In genomic region chr7:47720907-47721244, GRCh38 we compare ENCODE assay signal across 14 cellular contexts.
DNase-seq lines count a peak whose midpoint lies in the region; ATAC-seq and TF ChIP-seq lines count a peak whose summit lies in the region.
"Had no signal": no experiment of that assay in that cellular context is flagged by ENCODE, and none has a peak within 500 bp of the region (broad histone marks: within the 10 kb centered on the region; RNA-seq: fewer than 3 reads in every experiment).

No MANE protein-coding gene starts in this region.

- H3K9ac ChIP-seq in IMR-90 (ENCODE audit: low read depth, low read length): no peak overlapping the region
- H3K9ac ChIP-seq in SU-DHL-6 (ENCODE audit: low read length): no peak overlapping the region
- H3K9ac ChIP-seq in stomach smooth muscle (ENCODE audit: low read length in 2 of 2): no peak overlapping the region

- no peak overlapping the region for H2AK9ac ChIP-seq in IMR-90 (replicated peaks; ENCODE audit: low read depth, low read length, poor library complexity)

- no peaks in the 10 kb centered on the region for H3K9me2 ChIP-seq in SU-DHL-6 (replicated peaks; ENCODE audit: insufficient read depth, low read length)

- no peak overlapping the region for H3K56ac ChIP-seq in IMR-90 (ENCODE audit: extremely low read depth, insufficient read depth, low read length)

- peaks cover 17% of the 10 kb centered on the region for H3K9me1 ChIP-seq in IMR-90 (ENCODE audit: insufficient read depth, low read length)

- H3K4me2 ChIP-seq in IMR-90 (ENCODE audit: low read depth, low read length): no peak overlapping the region
- H3K4me2 ChIP-seq in SU-DHL-6 (ENCODE audit: low read depth, low read length, poor library complexity, severe bottlenecking): peak overlapping the region; percentile 5

- H3K27me3 Mint-ChIP-seq in nephron (ENCODE audit: low read depth): peaks cover 6% of the 10 kb centered on the region
- H3K27me3 Mint-ChIP-seq: CD4-positive, alpha-beta T cell had no signal

- no peaks in the 10 kb centered on the region for H3K79me1 ChIP-seq in IMR-90 (ENCODE audit: low read depth in 1 of 2, low read length in 2 of 2)

- H3K9me3 ChIP-seq in IMR-90 (ENCODE audit: control insufficient read depth, insufficient read depth, low read length): no peaks in the 10 kb centered on the region
- H3K9me3 ChIP-seq in SU-DHL-6 (ENCODE audit: insufficient read depth, low read length): no peaks in the 10 kb centered on the region
- no peaks in the 10 kb centered on the region for H3K9me3 ChIP-seq in stomach smooth muscle (ENCODE audit: control insufficient read depth in 2 of 2, low read length in 2 of 2)
- H3K9me3 ChIP-seq in body of pancreas: no peaks in the 10 kb centered on the region
- H3K9me3 ChIP-seq: BE2C had no signal

- intact Hi-C loops in IMR-90 (cut with micrococcal nuclease): no loop called here
- intact Hi-C loops in body of pancreas (cut with DNase I): no loop called here

- H4K91ac ChIP-seq in IMR-90 (ENCODE audit: insufficient read depth, low read depth, low read length): peak overlapping the region; percentile 23

- H2BK15ac ChIP-seq in IMR-90 (ENCODE audit: low read depth, low read length): 0 out of 3 replicates have a peak overlapping the region, but pooled peaks have one; percentile 29

- peaks cover 15% of the 10 kb centered on the region for H3F3A ChIP-seq in SU-DHL-6 (ENCODE audit: insufficient read depth)

- peak overlapping the region; percentile 31 to 91 (median 72) for H3K27ac Mint-ChIP-seq in nephron
- H3K27ac Mint-ChIP-seq: CD4-positive, alpha-beta T cell; H9 had no signal

- CTCF ChIA-PET in IMR-90 (lab: Yijun Ruan, JAX): no interaction called here

- H3K4me3 Mint-ChIP-seq in nephron: no peak overlapping the region
- H3K4me3 Mint-ChIP-seq: CD4-positive, alpha-beta T cell; H9 had no signal

- ATAC-seq in IMR-90 (ENCODE audit: low read depth) (no peak), GM21576 (IDR thresholded peaks at IDR 0.05; ENCODE audit: unreplicated experiment) (no peak), body of pancreas (no peak)

- no peak for TF ChIP-seq POLR2A in IMR-90 (IDR thresholded peaks at IDR 0.05; ENCODE audit: low read depth, low read length)
- no peak for TF ChIP-seq POLR2A in body of pancreas (IDR thresholded peaks at IDR 0.05)

- H4K5ac ChIP-seq in IMR-90 (ENCODE audit: low read depth, low read length): no peak overlapping the region

- H3K36me3 Mint-ChIP-seq in nephron (ENCODE audit: low read depth): no peaks in the 10 kb centered on the region

- H3K79me2 ChIP-seq in SU-DHL-6 (ENCODE audit: insufficient read depth, low read length): no peaks in the 10 kb centered on the region

- no peaks in the 10 kb centered on the region for H3K9me3 Mint-ChIP-seq in nephron
- H3K9me3 Mint-ChIP-seq: CD4-positive, alpha-beta T cell; H9 had no signal

- H3K27me3 ChIP-seq in IMR-90 (ENCODE audit: control insufficient read depth, insufficient read depth, low read length) (no peaks in the 10 kb centered on the region), SU-DHL-6 (ENCODE audit: low read length) (no peaks in the 10 kb centered on the region), stomach smooth muscle (ENCODE audit: control insufficient read depth in 1 of 2, insufficient read depth in 2 of 2, low read length in 2 of 2) (no peaks in the 10 kb centered on the region), body of pancreas (no peaks in the 10 kb centered on the region)
- H3K27me3 ChIP-seq: BE2C had no signal

- H4K20me1 ChIP-seq in IMR-90 (ENCODE audit: insufficient read depth, low read length) (no peaks in the 10 kb centered on the region), SU-DHL-6 (ENCODE audit: low read depth, low read length) (no peaks in the 10 kb centered on the region)

- in situ Hi-C loops in IMR-90 (cut with MboI; ENCODE audit: low sequenced_read_pairs): no loop called here

- no peak overlapping the region for H3K18ac ChIP-seq in IMR-90 (ENCODE audit: low read depth, low read length)

- WGBS in IMR-90 (ENCODE audit: extremely low coverage in 2 of 2, insufficient read length in 1 of 2), 2 experiments: 60% methylated on average over 1 of the region's 8 CpGs; no CpG with 5 or more reads in 1 of the 2 experiments
- 78 to 82% methylated on average over 6 to 8 of the region's 8 CpGs for WGBS in body of pancreas, 2 donors

- peaks cover 44% of the 10 kb centered on the region for H3K4me1 Mint-ChIP-seq in nephron

- no peak for DNase-seq in IMR-90
- no peak for DNase-seq in body of pancreas
- no peak for DNase-seq in AG20443 (ENCODE audit: low spot score)
- DNase-seq: ACHN; CD4-positive, alpha-beta T cell; H9; NCI-H187 treated with DMSO at 0.1 percent for 48 hours; NCI-H446; SHP77 treated with DMSO at 0.1 percent for 48 hours had no signal

- peak overlapping the region; percentile 28 for H2BK20ac ChIP-seq in IMR-90 (ENCODE audit: low read depth, low read length)

- peak overlapping the region; percentile 39; the same call in 1 of the 2 replicates for H3K4ac ChIP-seq in IMR-90 (ENCODE audit: low read depth, low read length)

- no peaks in the 10 kb centered on the region for H3K36me3 ChIP-seq in IMR-90 (ENCODE audit: control insufficient read depth, insufficient read depth, low read length)
- no peaks in the 10 kb centered on the region for H3K36me3 ChIP-seq in SU-DHL-6 (ENCODE audit: low read length)
- H3K36me3 ChIP-seq in stomach smooth muscle (ENCODE audit: control insufficient read depth in 2 of 2, insufficient read depth in 2 of 2, low read length in 2 of 2): no peaks in the 10 kb centered on the region
- no peaks in the 10 kb centered on the region for H3K36me3 ChIP-seq in body of pancreas (replicated peaks in 1 of 2; ENCODE audit: insufficient read depth in 1 of 2, low read depth in 2 of 2)
- H3K36me3 ChIP-seq: BE2C had no signal

- TF ChIP-seq CTCF in IMR-90 (conservative IDR thresholded peaks at IDR 0.05; ENCODE audit: low read depth, low read length) (no peak), SU-DHL-6 (IDR thresholded peaks at IDR 0.05; ENCODE audit: insufficient read depth, low read length, poor library complexity, severe bottlenecking) (no peak), nephron (IDR thresholded peaks at IDR 0.05; ENCODE audit: unreplicated experiment in 3 of 3) (no peak), body of pancreas (IDR thresholded peaks at IDR 0.05) (no peak)

- no peak overlapping the region for H2BK5ac ChIP-seq in IMR-90 (ENCODE audit: low read depth, low read length, poor library complexity, severe bottlenecking)

- no peak overlapping the region for H3K23ac ChIP-seq in IMR-90 (ENCODE audit: low read depth, low read length)

- H3K4me1 ChIP-seq in IMR-90 (ENCODE audit: control insufficient read depth, insufficient read depth, low read length) (peaks cover 21% of the 10 kb centered on the region), stomach smooth muscle (ENCODE audit: control insufficient read depth, insufficient read depth, low read length) (peaks cover 15% of the 10 kb centered on the region), body of pancreas (peaks cover 13% of the 10 kb centered on the region)

- no peak for TF ChIP-seq RAD21 in IMR-90 (IDR thresholded peaks at IDR 0.05; ENCODE audit: low read length)

- H3K14ac ChIP-seq in IMR-90 (replicated peaks; ENCODE audit: low read depth, low read length): no peak overlapping the region

- BruUV-seq in IMR-90 (replicated peaks; lab: Mats Ljungman, UMichigan): no TSS peak

- no peak overlapping the region for H3K4me3 ChIP-seq in IMR-90 (ENCODE audit: insufficient read depth, low read depth, low read length)
- no peak overlapping the region for H3K4me3 ChIP-seq in SU-DHL-6 (ENCODE audit: insufficient read depth, low read length, poor library complexity, severe bottlenecking)
- no peak overlapping the region for H3K4me3 ChIP-seq in stomach smooth muscle (ENCODE audit: low read length in 2 of 2)
- H3K4me3 ChIP-seq in body of pancreas: no peak overlapping the region

- no peak overlapping the region for H3K27ac ChIP-seq in IMR-90 (ENCODE audit: insufficient read depth, low read length)
- H3K27ac ChIP-seq in SU-DHL-6 (ENCODE audit: low read depth, low read length): no peak overlapping the region
- peak overlapping the region; percentile 37 for H3K27ac ChIP-seq in stomach smooth muscle (ENCODE audit: low read length)
- H3K27ac ChIP-seq in body of pancreas: no peak overlapping the region

- POLR2A ChIA-PET in IMR-90 (lab: Charles Lee; ENCODE audit: unreplicated experiment): no interaction called here

- dilution Hi-C loops in IMR-90 (cut with HindIII; ENCODE audit: low sequenced_read_pairs, unreplicated experiment): no loop called here

- H2AFZ ChIP-seq in IMR-90 (replicated peaks; ENCODE audit: low read length, poor library complexity): no peak overlapping the region
- peak overlapping the region; percentile 3 for H2AFZ ChIP-seq in SU-DHL-6 (ENCODE audit: low read depth, low read length, severe bottlenecking)

- H4K8ac ChIP-seq in IMR-90 (ENCODE audit: low read depth in 2 of 2, low read length in 2 of 2): 0 out of 4 replicates have a peak overlapping the region, but pooled peaks of 1 of the 2 experiments have one; percentile 4

- H2AK5ac ChIP-seq in IMR-90 (ENCODE audit: low read depth, low read length): peak overlapping the region; percentile 83; the same call in 1 of the 2 replicates

- H2BK120ac ChIP-seq in IMR-90 (ENCODE audit: low read depth, low read length): peak overlapping the region; percentile 58

TF ChIP-seq in IMR-90, 13 proteins besides CTCF, POLR2A, EP300 and RAD21 (continues in another document):
- no peak for TF ChIP-seq NFE2L2 (IDR thresholded peaks at IDR 0.05; ENCODE audit: low read depth, low read length)
- no peak for TF ChIP-seq MXI1 (IDR thresholded peaks at IDR 0.05; ENCODE audit: borderline replicate concordance, low read depth, low read length)
- no peak for TF ChIP-seq USF2 (IDR thresholded peaks at IDR 0.05; ENCODE audit: low read depth, low read length)
- no peak for TF ChIP-seq CEBPB (IDR thresholded peaks at IDR 0.05; ENCODE audit: low read depth, low read length)
- TF ChIP-seq CHD1 (IDR thresholded peaks at IDR 0.05; ENCODE audit: low read depth, low read length): no peak
- no peak for TF ChIP-seq ELK1 (IDR thresholded peaks at IDR 0.05; ENCODE audit: borderline replicate concordance, low read depth, low read length)
